ENCODE assay signal across 8 cellular contexts in the genomic region with DNA sequence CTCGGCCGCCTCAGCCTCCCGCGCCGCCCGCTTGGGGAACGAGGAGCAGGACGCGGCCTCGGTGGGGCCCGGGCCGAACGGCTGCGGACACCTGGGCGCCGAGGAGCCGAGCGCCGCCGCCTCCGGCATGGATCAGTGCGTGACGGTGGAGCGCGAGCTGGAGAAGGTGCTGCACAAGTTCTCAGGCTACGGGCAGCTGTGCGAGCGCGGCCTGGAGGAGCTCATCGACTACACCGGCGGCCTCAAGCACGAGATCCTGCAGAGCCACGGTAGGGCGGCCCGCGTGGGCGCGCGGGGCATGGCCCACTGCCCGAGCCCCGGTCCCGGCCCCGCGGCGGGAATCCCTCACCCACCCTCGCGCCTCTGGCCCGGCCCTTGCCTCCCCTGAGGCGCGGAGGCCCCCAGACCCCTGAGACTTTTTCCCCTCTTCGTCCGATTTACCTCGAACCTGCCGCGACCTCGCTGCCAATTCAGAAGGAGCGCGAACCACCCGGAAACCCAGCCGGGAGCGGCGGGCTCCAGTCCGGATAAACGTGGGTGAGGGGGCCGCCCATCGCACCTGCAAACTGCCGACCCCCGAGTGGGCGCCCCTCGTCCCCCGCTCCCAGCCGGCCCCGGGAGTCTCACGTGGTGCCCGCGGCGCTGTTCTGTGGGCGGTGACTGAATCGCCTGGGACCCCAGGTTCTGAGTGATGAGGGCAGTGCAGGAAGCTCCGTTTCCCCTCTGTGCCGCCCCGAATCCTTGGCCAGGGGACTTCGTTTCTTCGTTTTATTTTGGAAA. TPM values are rescaled to one million over a fixed set of nuclear protein-coding genes. Genes with fewer than 3 reads are reported as not detected.
DNase-seq lines count a peak whose midpoint lies in the region; ATAC-seq, FAIRE-seq and TF ChIP-seq lines count a peak whose summit lies in the region.
"Not testable (repeated sequence)": the region's sequence is repeated elsewhere in the genome, so short reads cannot be mapped to it uniquely, and the experiment has no call there.

No MANE protein-coding gene starts in this region.

- H3K4me2 ChIP-seq in PC-9, result peak overlapping the region; percentile 92
- H3K4me2 ChIP-seq in endothelial cell of umbilical vein (ENCODE audit: insufficient read depth, low read length), result peak overlapping the region; percentile 78

- H3K27ac ChIP-seq in AG04450 (ENCODE audit: low read depth, low read length), result not testable (repeated sequence)
- H3K27ac ChIP-seq in PC-9 (peak overlapping the region; percentile 63; the same call in 1 of the 2 replicates), endothelial cell of umbilical vein (ENCODE audit: insufficient read depth, low read depth, low read length) (peak overlapping the region; percentile 69)

- H3K79me2 ChIP-seq in PC-9 (ENCODE audit: low read depth), result peaks cover 15% of the 10 kb centered on the region
- not testable (repeated sequence) for H3K79me2 ChIP-seq in endothelial cell of umbilical vein (ENCODE audit: control insufficient read depth, insufficient read depth, low read length)

- CTCF ChIA-PET in AG04450 (lab: Charles Lee); PC-9 (lab: Charles Lee); endothelial cell of umbilical vein (lab: Charles Lee): not testable (repeated sequence)

- BruUV-seq in PC-9 (replicated peaks; lab: Mats Ljungman, UMichigan); endothelial cell of umbilical vein (replicated peaks; lab: Mats Ljungman, UMichigan): not testable (repeated sequence)

- TF ChIP-seq POLR2A in endothelial cell of umbilical vein (IDR thresholded peaks at IDR 0.05; ENCODE audit: low read depth, low read length), result not testable (repeated sequence)

- not testable (repeated sequence) for H3K9me3 ChIP-seq in AG04450 (ENCODE audit: control insufficient read depth, insufficient read depth, low read length); PC-9 (ENCODE audit: insufficient read depth, low read depth); endothelial cell of umbilical vein (replicated peaks; ENCODE audit: control insufficient read depth, insufficient read depth, low read length)

- H3K4me3 ChIP-seq in AG04450 (ENCODE audit: low read depth, low read length) (peak overlapping the region; percentile 63), PC-9 (peak overlapping the region; percentile 70), endothelial cell of umbilical vein (replicated peaks in 1 of 3; ENCODE audit: insufficient read depth in 1 of 3, low read depth in 1 of 3, low read length in 3 of 3) (peak overlapping the region; percentile 4 to 74 (median 71))

- intact Hi-C loops in PC-9 (cut with micrococcal nuclease; ENCODE audit: unreplicated experiment); endothelial cell of umbilical vein (cut with micrococcal nuclease): not testable (repeated sequence)

- H3K36me3 Mint-ChIP-seq in activated T-cell treated with anti-CD3 and anti-CD28 coated beads, Interleukin-2, amount 50 U/mL, for 72 hours (ENCODE audit: insufficient read depth in 2 of 2); memory B cell: not testable (repeated sequence)

- H3K9me2 ChIP-seq in PC-9 (ENCODE audit: insufficient read depth), result not testable (repeated sequence)

- not testable (repeated sequence) for H3K4me1 ChIP-seq in PC-9 (replicated peaks; ENCODE audit: insufficient read depth); endothelial cell of umbilical vein (ENCODE audit: control insufficient read depth, extremely low read depth, insufficient read depth, low read length)

- H3K27me3 ChIP-seq in AG04450 (ENCODE audit: control insufficient read depth, insufficient read depth, low read length); PC-9 (ENCODE audit: insufficient read depth, low read depth); endothelial cell of umbilical vein (ENCODE audit: control insufficient read depth in 2 of 2, insufficient read depth in 2 of 2, low read length in 2 of 2): not testable (repeated sequence)

- H3K36me3 ChIP-seq in PC-9 (ENCODE audit: low read depth); endothelial cell of umbilical vein (ENCODE audit: control insufficient read depth in 2 of 2, extremely low read depth in 1 of 2, insufficient read depth in 2 of 2, low read length in 2 of 2): not testable (repeated sequence)

- H2AFZ ChIP-seq in PC-9, result not testable (repeated sequence)
- H2AFZ ChIP-seq in endothelial cell of umbilical vein (ENCODE audit: low read depth, low read length), result peak overlapping the region; percentile 57

- not testable (repeated sequence) for DNase-seq in AG04450 (ENCODE audit: low read depth, low spot score)
- DNase-seq in PC-9 (peak in 1 of 2 experiments; percentile 34), endothelial cell of umbilical vein (ENCODE audit: low read depth, low spot score) (peak; percentile 40), memory B cell (ENCODE audit: low spot score in 2 of 2) (peak; percentile 29 to 65)
- DNase-seq in activated T-cell treated with anti-CD3 and anti-CD28 coated beads, Interleukin-2, amount 50 U/mL, for 72 hours, result peak; percentile 68 to 72
- DNase-seq in stimulated activated CD4-positive, alpha-beta T cell treated with anti-CD3 and anti-CD28 coated beads, Interleukin-2, amount 100 ng/mL, for 24 hours, result peak; percentile 55 to 56

- H3F3A ChIP-seq in PC-9 (ENCODE audit: insufficient read depth, low read depth), result not testable (repeated sequence)

- peak overlapping the region; percentile 88 for H3K27ac Mint-ChIP-seq in activated T-cell treated with anti-CD3 and anti-CD28 coated beads, Interleukin-2, amount 50 U/mL, for 72 hours
- H3K27ac Mint-ChIP-seq in memory B cell, result peak overlapping the region; percentile 82

- H3K27me3 Mint-ChIP-seq in activated T-cell treated with anti-CD3 and anti-CD28 coated beads, Interleukin-2, amount 50 U/mL, for 72 hours (ENCODE audit: low read depth); memory B cell: not testable (repeated sequence)

- peak overlapping the region; percentile 88 to 98 for H3K4me3 Mint-ChIP-seq in activated T-cell treated with anti-CD3 and anti-CD28 coated beads, Interleukin-2, amount 50 U/mL, for 72 hours
- peak overlapping the region; percentile 79 for H3K4me3 Mint-ChIP-seq in memory B cell

- not testable (repeated sequence) for TF ChIP-seq CTCF in AG04450 (IDR thresholded peaks at IDR 0.05; ENCODE audit: low read depth, low read length); PC-9 (conservative IDR thresholded peaks at IDR 0.05); endothelial cell of umbilical vein (IDR thresholded peaks at IDR 0.05; ENCODE audit: extremely low read depth in 1 of 2, insufficient read depth in 1 of 2, low read depth in 1 of 2, low read length in 2 of 2)

- H3K9me1 ChIP-seq in endothelial cell of umbilical vein (replicated peaks; ENCODE audit: control insufficient read depth, extremely low read depth, insufficient read depth, low read length), result not testable (repeated sequence)

- H3K4me1 Mint-ChIP-seq in activated T-cell treated with anti-CD3 and anti-CD28 coated beads, Interleukin-2, amount 50 U/mL, for 72 hours (ENCODE audit: low read depth); memory B cell: not testable (repeated sequence)

- not testable (repeated sequence) for H3K9ac ChIP-seq in endothelial cell of umbilical vein (replicated peaks; ENCODE audit: extremely low read depth, insufficient read depth, low read length)

- FAIRE-seq in endothelial cell of umbilical vein (lab: Jason Lieb, UNC), result peak; percentile 15

- dilution Hi-C loops in endothelial cell of umbilical vein (cut with MboI; ENCODE audit: extremely low pct_ligation_motif_present, low sequenced_read_pairs), result not testable (repeated sequence)

- H3K9me3 Mint-ChIP-seq in activated T-cell treated with anti-CD3 and anti-CD28 coated beads, Interleukin-2, amount 50 U/mL, for 72 hours; memory B cell: not testable (repeated sequence)

- not testable (repeated sequence) for H4K20me1 ChIP-seq in PC-9 (ENCODE audit: insufficient read depth); endothelial cell of umbilical vein (replicated peaks; ENCODE audit: control insufficient read depth, extremely low read depth, insufficient read depth, low read length)

- ATAC-seq in GM19372 (IDR thresholded peaks at IDR 0.05; ENCODE audit: low read depth, unreplicated experiment) (peak; percentile 23), HG03159 (IDR thresholded peaks at IDR 0.05; ENCODE audit: unreplicated experiment) (peak; percentile 25), memory B cell (ENCODE audit: low read depth) (peak; percentile 44)
- ATAC-seq in activated T-cell treated with anti-CD3 and anti-CD28 coated beads, Interleukin-2, amount 50 U/mL, for 72 hours (replicated peaks in 1 of 2), result peak; percentile 32 to 40

- POLR2A ChIA-PET in AG04450 (lab: Yijun Ruan, JAX); PC-9 (lab: Charles Lee; ENCODE audit: unreplicated experiment); endothelial cell of umbilical vein (lab: Charles Lee): not testable (repeated sequence)

RNA-seq across cellular contexts. Expression of a gene that starts 0.6 kb away (rescaled TPM):
- polyA plus RNA-seq in AG04450 (2011; rRNA removed) (15.2 and 19.1 TPM in 2 replicates), endothelial cell of umbilical vein (7.1 and 10.8 TPM in 2 replicates)
- polyA minus RNA-seq in AG04450 (2011; rRNA and poly(A)+ RNA removed), result 27.7 and 32.3 TPM in 2 replicates
- total RNA-seq in PC-9 (2021) (27.2 and 39.3 TPM in 2 replicates), endothelial cell of umbilical vein (21.5 and 22.9 TPM in 2 replicates)
- total RNA-seq in activated T-cell treated with anti-CD3 and anti-CD28 coated beads, Interleukin-2, amount 50 U/mL, for 72 hours, result 10 to 100 TPM; 50.6 to 51.3 TPM
- 11.8 and 12.0 TPM in 2 replicates for polyA plus RNA-seq in endothelial cell of umbilical vein (2011; cell fraction: cytosol; rRNA removed)
- polyA plus RNA-seq in endothelial cell of umbilical vein (2011; cell fraction: nucleus; rRNA removed), result 7.0 and 9.1 TPM in 2 replicates
- polyA plus RNA-seq in endothelial cell of umbilical vein (2012), result 12.0 and 14.6 TPM in 2 replicates
- 45.0 and 65.4 TPM in 2 replicates for polyA minus RNA-seq in endothelial cell of umbilical vein
- 49.3 TPM for polyA minus RNA-seq in endothelial cell of umbilical vein (2011; cell fraction: cytosol; rRNA and poly(A)+ RNA removed)
- 11.0 and 19.5 TPM in 2 replicates for polyA minus RNA-seq in endothelial cell of umbilical vein (2011; cell fraction: nucleus; rRNA and poly(A)+ RNA removed)
